ENCODE assay signal across 10 cellular contexts in genomic region chr5:153969563-153969895, GRCh38.
"Had no signal": no experiment of that assay in that cellular context is flagged by ENCODE, and none has a peak within 500 bp of the region (broad histone marks: within the 10 kb centered on the region; RNA-seq: fewer than 3 reads in every experiment).

No MANE protein-coding gene starts in this region.

- H3K4me3 ChIP-seq: esophagus squamous epithelium had no signal

- H3K9me3 ChIP-seq: esophagus squamous epithelium had no signal

- DNase-seq: activated naive CD4-positive, alpha-beta T cell; anterior cingulate cortex; cortex of kidney; effector CD4-positive, alpha-beta T cell; esophagus squamous epithelium; hypothalamus; left ventricle myocardium superior; nucleus accumbens had no signal

- ATAC-seq: activated CD4-positive, CD25-positive, alpha-beta regulatory T cell treated with anti-CD3 and anti-CD28 coated beads, Interleukin-2, amount 50 U/mL, for 24 hours; left ventricle myocardium superior; stimulated activated effector memory CD8-positive, alpha-beta T cell treated with anti-CD3 and anti-CD28 coated beads, Interleukin-12 subunit alpha, Interleukin-12 subunit beta, amount 100 ng/mL, for 72 hours had no signal

- H3K27ac ChIP-seq: esophagus squamous epithelium had no signal

- H3K36me3 ChIP-seq: esophagus squamous epithelium had no signal
